Comparison of ENCODE assay signal across 8 cellular contexts in genomic region chr7:148773344-148773743, GRCh38.
DNase-seq lines count a peak whose midpoint lies in the region; ATAC-seq and TF ChIP-seq lines count a peak whose summit lies in the region.

No MANE protein-coding gene starts in this region.

- ATAC-seq in HG03442 (IDR thresholded peaks at IDR 0.05; ENCODE audit: unreplicated experiment) (peak; percentile 93), activated B cell treated with CpG ODN at 0.5 μM for 24 hours (ENCODE audit: low read depth) (peak; percentile 71), right cardiac atrium (no peak)

- CTCF ChIA-PET in activated B cell treated with CpG ODN at 0.5 μM for 24 hours (lab: Charles Lee), result interaction anchor here (1.0 kb wide), 1 partner anchor 510 kb away, joined by 3 read pairs; no protein-coding TSS in a partner anchor

- no peak overlapping the region for H3K4me3 Mint-ChIP-seq in activated B cell treated with CpG ODN at 0.5 μM for 24 hours

- no peaks in the 10 kb centered on the region for H3K27me3 Mint-ChIP-seq in activated B cell treated with CpG ODN at 0.5 μM for 24 hours

- 84% methylated on average over 10 of the region's 10 CpGs for WGBS in right cardiac atrium

- H3K9me3 ChIP-seq in tibial artery (no peaks in the 10 kb centered on the region), right cardiac atrium (ENCODE audit: control insufficient read depth, low read length) (no peaks in the 10 kb centered on the region)

- TF ChIP-seq CTCF in activated B cell treated with CpG ODN at 0.5 μM for 24 hours (IDR thresholded peaks at IDR 0.05), result no peak
- TF ChIP-seq CTCF in tibial artery (IDR thresholded peaks at IDR 0.05), result no peak

- peaks cover 13% of the 10 kb centered on the region for H3K4me1 Mint-ChIP-seq in activated B cell treated with CpG ODN at 0.5 μM for 24 hours

- H3K27ac Mint-ChIP-seq in activated B cell treated with CpG ODN at 0.5 μM for 24 hours, result peak overlapping the region; percentile 64

- H3K36me3 ChIP-seq in tibial artery, result peaks cover 27 to 79% (median 53%) of the 10 kb centered on the region in 3 donors

- H3K4me1 ChIP-seq in tibial artery (no peaks in the 10 kb centered on the region), right cardiac atrium (ENCODE audit: control insufficient read depth, insufficient read depth, low read length) (no peaks in the 10 kb centered on the region)

- POLR2A ChIA-PET in activated B cell treated with CpG ODN at 0.5 μM for 24 hours (lab: Charles Lee), result no interaction called here

- H3K27me3 ChIP-seq in tibial artery (no peaks in the 10 kb centered on the region), right cardiac atrium (ENCODE audit: control insufficient read depth, insufficient read depth) (no peaks in the 10 kb centered on the region)

- intact Hi-C loops in activated B cell treated with CpG ODN at 0.5 μM for 24 hours (cut with micrococcal nuclease) (loop anchor here (5.0 kb wide), 2 partner anchors 189 to 271 kb away; no protein-coding TSS in a partner anchor), tibial artery (cut with DNase I; ENCODE audit: low total_unique reads) (no loop called here), right cardiac atrium (cut with DNase I) (no loop called here)

- peaks cover 66% of the 10 kb centered on the region for H3K36me3 Mint-ChIP-seq in activated B cell treated with CpG ODN at 0.5 μM for 24 hours (ENCODE audit: low read depth)

- H3K4me3 ChIP-seq in tibial artery (no peak overlapping the region), right cardiac atrium (ENCODE audit: low read length) (no peak overlapping the region)

- H3K9me3 Mint-ChIP-seq in activated B cell treated with CpG ODN at 0.5 μM for 24 hours, result no peaks in the 10 kb centered on the region

- peak; percentile 30 for DNase-seq in stimulated activated CD4-positive, alpha-beta T cell treated with anti-CD3 and anti-CD28 coated beads, Interleukin-15, amount 100 ng/mL, for 24 hours
- DNase-seq in stimulated activated CD4-positive, alpha-beta T cell treated with anti-CD3 and anti-CD28 coated beads, Interleukin-4, amount 100 ng/mL, for 1 hour, result no peak
- DNase-seq in activated B cell treated with CpG ODN at 0.5 μM for 24 hours (no peak), left kidney (ENCODE audit: low read depth, low spot score) (peak; percentile 64), tibial artery (no peak), cerebellar nuclear complex (lab: John Stamatoyannopoulos, UW) (no peak), right cardiac atrium (no peak)

- no peak overlapping the region for H3K27ac ChIP-seq in tibial artery
- H3K27ac ChIP-seq in right cardiac atrium (ENCODE audit: low read length), result no peak overlapping the region

Comparison
In these comparisons a context has a peak if more than half of its experiments do, and no peak if none do; other contexts are left out.
1. DNase-seq: peak in stimulated activated CD4-positive, alpha-beta T cell treated with anti-CD3 and anti-CD28 coated beads, Interleukin-15, amount 100 ng/mL, for 24 hours (single experiment) and left kidney (single experiment); none in stimulated activated CD4-positive, alpha-beta T cell treated with anti-CD3 and anti-CD28 coated beads, Interleukin-4, amount 100 ng/mL, for 1 hour (single experiment), activated B cell treated with CpG ODN at 0.5 μM for 24 hours (single experiment), tibial artery (0 of 2), cerebellar nuclear complex (0 of 2) and right cardiac atrium (0 of 3).
2. ATAC-seq: peak in HG03442 (single experiment) and activated B cell treated with CpG ODN at 0.5 μM for 24 hours (single experiment); none in right cardiac atrium (0 of 2).